In genomic region chr17:67212716-67213417, GRCh38 we compare ENCODE assay signal across 12 cellular contexts. TPM values are rescaled to one million over a fixed set of nuclear protein-coding genes. Genes with fewer than 3 reads are reported as not detected.
DNase-seq lines count a peak whose midpoint lies in the region; ATAC-seq and TF ChIP-seq lines count a peak whose summit lies in the region.
"Had no signal": no experiment of that assay in that cellular context is flagged by ENCODE, and none has a peak within 500 bp of the region (broad histone marks: within the 10 kb centered on the region; RNA-seq: fewer than 3 reads in every experiment).

No MANE protein-coding gene starts in this region.

- peak; percentile 41 for DNase-seq in AG04450 (ENCODE audit: low read depth, low spot score)
- peak; percentile 38 for DNase-seq in LHCN-M2 (ENCODE audit: low read depth)
- peak; percentile 70 for DNase-seq in adipocyte (ENCODE audit: low read depth)
- DNase-seq in iris pigment epithelial cell (ENCODE audit: low read depth), result peak; percentile 80
- DNase-seq in amygdala (lab: John Stamatoyannopoulos, UW), result no peak
- DNase-seq in DMS79 (lab: John Stamatoyannopoulos, UW), result no peak
- DNase-seq in MM.1S, result no peak
- DNase-seq: activated CD8-positive, alpha-beta memory T cell treated with anti-CD3 and anti-CD28 coated beads, Interleukin-2, amount 50 U/mL, for 48 hours; C1 segment of cervical spinal cord; KG1; T-cell had no signal

- H3K27me3 ChIP-seq in AG04450 (ENCODE audit: control insufficient read depth, insufficient read depth, low read length), result no peaks in the 10 kb centered on the region
- H3K27me3 ChIP-seq in adipocyte (replicated peaks; ENCODE audit: control insufficient read depth, insufficient read depth, low read length), result no peaks in the 10 kb centered on the region
- no peaks in the 10 kb centered on the region for H3K27me3 ChIP-seq in MM.1S (replicated peaks; ENCODE audit: insufficient read depth, low read length)

- H3F3A ChIP-seq in MM.1S (ENCODE audit: insufficient read depth, low read length), result no peaks in the 10 kb centered on the region

- CTCF ChIA-PET in AG04450 (lab: Charles Lee), result interaction anchor here (0.6 to 0.8 kb wide), 2 partner anchors 11 to 166 kb away, joined by 4 read pairs; no protein-coding TSS in a partner anchor

- H3K4me3 ChIP-seq in AG04450 (ENCODE audit: low read depth, low read length) (no peak overlapping the region), adipocyte (ENCODE audit: low read length) (peak overlapping the region; percentile 49), MM.1S (ENCODE audit: low read length) (no peak overlapping the region)

- no peak overlapping the region for H3K27ac ChIP-seq in AG04450 (ENCODE audit: low read depth, low read length)
- no peak overlapping the region for H3K27ac ChIP-seq in MM.1S (ENCODE audit: low read length)

- H3K36me3 ChIP-seq in adipocyte (ENCODE audit: control insufficient read depth, insufficient read depth, low read length, severe bottlenecking) (peaks cover 24% of the 10 kb centered on the region), MM.1S (replicated peaks; ENCODE audit: insufficient read depth, low read length) (no peaks in the 10 kb centered on the region; the same call in 1 of the 2 replicates)

- H3K4me2 ChIP-seq in MM.1S (ENCODE audit: low read depth, low read length), result no peak overlapping the region

- H3K4me1 ChIP-seq in adipocyte (ENCODE audit: control insufficient read depth, insufficient read depth, low read length) (peaks cover 43% of the 10 kb centered on the region), MM.1S (ENCODE audit: low read length) (no peaks in the 10 kb centered on the region)

- H3K9ac ChIP-seq in adipocyte (ENCODE audit: low read length), result peak overlapping the region; percentile 59
- no peak overlapping the region for H3K9ac ChIP-seq in MM.1S (ENCODE audit: low read length)

- H3K79me2 ChIP-seq in MM.1S (ENCODE audit: low read length), result peaks cover 57% of the 10 kb centered on the region

- TF ChIP-seq CTCF in AG04450 (IDR thresholded peaks at IDR 0.05; ENCODE audit: low read depth, low read length) (no peak), MM.1S (IDR thresholded peaks at IDR 0.05; ENCODE audit: low read length) (no peak)

- no peak for ATAC-seq in HG02798 (IDR thresholded peaks at IDR 0.05; ENCODE audit: poor library complexity, unreplicated experiment)
- ATAC-seq: T-cell had no signal

- no peaks in the 10 kb centered on the region for H3K9me2 ChIP-seq in MM.1S (replicated peaks; ENCODE audit: insufficient read depth, low read length)

- POLR2A ChIA-PET in AG04450 (lab: Yijun Ruan, JAX), result no interaction called here

- H3K9me3 ChIP-seq in AG04450 (ENCODE audit: control insufficient read depth, insufficient read depth, low read length) (no peaks in the 10 kb centered on the region), adipocyte (ENCODE audit: control insufficient read depth, low read length) (no peaks in the 10 kb centered on the region), MM.1S (replicated peaks; ENCODE audit: insufficient read depth, low read length) (no peaks in the 10 kb centered on the region)

- no peaks in the 10 kb centered on the region for H4K20me1 ChIP-seq in MM.1S (ENCODE audit: insufficient read depth, low read length)

- no peak overlapping the region for H2AFZ ChIP-seq in MM.1S (ENCODE audit: low read length)

RNA-seq across cellular contexts. Expression of gene HELZ, which starts 32.1 kb away (rescaled TPM):
- polyA plus RNA-seq in AG04450 (2011; rRNA removed), result 23.2 and 28.2 TPM in 2 replicates
- polyA minus RNA-seq in AG04450 (2011; rRNA and poly(A)+ RNA removed), result 53.1 and 65.6 TPM in 2 replicates
- total RNA-seq in LHCN-M2 (2014; rRNA removed), result 16.1 and 18.4 TPM in 2 replicates
- 5.0 TPM for polyA plus RNA-seq in LHCN-M2 (2012)

Comparison
In these comparisons a context has a peak if more than half of its experiments do, and no peak if none do; other contexts are left out.
1. DNase-seq: peak in AG04450 (single experiment), LHCN-M2 (single experiment), adipocyte (single experiment) and iris pigment epithelial cell (single experiment); none in amygdala (0 of 56), DMS79 (single experiment) and MM.1S (single experiment).